ENCODE assay signal across 2 cellular contexts in genomic region chr1:8854270-8854669, GRCh38.
TF ChIP-seq lines count a peak whose summit lies in the region.

No MANE protein-coding gene starts in this region.

TF ChIP-seq in A549, 52 proteins besides CTCF, POLR2A, EP300 and RAD21:
- TF ChIP-seq POLR2AphosphoS2 (conservative IDR thresholded peaks at IDR 0.05; ENCODE audit: low read length) (peak; percentile 75), RNF2 (IDR thresholded peaks at IDR 0.05; ENCODE audit: borderline replicate concordance, low read depth) (no peak)

TF ChIP-seq in HepG2, 621 proteins besides CTCF, POLR2A, EP300 and RAD21:
- TF ChIP-seq POGZ (CRISPR knock-in tag; IDR thresholded peaks at IDR 0.05) (0 out of 2 replicates have a peak, but pooled peaks have one; percentile 20), ZBTB43 (CRISPR knock-in tag; conservative IDR thresholded peaks at IDR 0.05) (no peak)
